Comparison of ENCODE assay signal across 34 cellular contexts in genomic region chr16:27863377-27863776, GRCh38.
"Had no signal": no experiment of that assay in that cellular context is flagged by ENCODE, and none has a peak within 500 bp of the region (broad histone marks: within the 10 kb centered on the region; RNA-seq: fewer than 3 reads in every experiment).

No MANE protein-coding gene starts in this region.

- H3K36me3 ChIP-seq: MG63 had no signal

- DNase-seq: Karpas-422, Kasumi-1, MG63, MM.1S, MV-4-11, NCI-H1048, NCI-H1092, NCI-H1092 treated with DMSO at 0.1 percent for 48 hours, NCI-H1105, NCI-H1105 treated with DMSO at 0.1 percent for 48 hours, NCI-H1417, NCI-H1417 treated with DMSO at 0.1 percent for 48 hours, NCI-H1436, NCI-H1436 treated with DMSO at 0.1 percent for 48 hours, NCI-H146, NCI-H1694, NCI-H1694 treated with DMSO at 0.1 percent for 48 hours, NCI-H187, NCI-H187 treated with DMSO at 0.1 percent for 48 hours, NCI-H1930, NCI-H2029, NCI-H2029 treated with DMSO at 0.1 percent for 48 hours, NCI-H2081, NCI-H2081 treated with DMSO at 0.1 percent for 48 hours, NCI-H2107, NCI-H2171, NCI-H2171 treated with DMSO at 0.1 percent for 48 hours, NCI-H2227 treated with DMSO at 0.1 percent for 48 hours, NCI-H226, NCI-H345, NCI-H446, NCI-H446 treated with DMSO at 0.1 percent for 48 hours, NCI-H510A, NCI-H510A treated with DMSO at 0.1 percent for 48 hours had no signal

- H3K4me3 ChIP-seq: MG63 had no signal
